8 cellular contexts compared by ENCODE assay signal in genomic region chr17:19062009-19062717, GRCh38. TPM values are rescaled to one million over a fixed set of nuclear protein-coding genes. Genes with fewer than 3 reads are reported as not detected.
DNase-seq lines count a peak whose midpoint lies in the region; ATAC-seq, FAIRE-seq and TF ChIP-seq lines count a peak whose summit lies in the region.
"Not testable (repeated sequence)": the region's sequence is repeated elsewhere in the genome, so short reads cannot be mapped to it uniquely, and the experiment has no call there.

No MANE protein-coding gene starts in this region.

- POLR2A ChIA-PET in CD4-positive, alpha-beta memory T cell (lab: Charles Lee; ENCODE audit: partially characterized antibody); activated CD8-positive, alpha-beta T cell treated with anti-CD3 and anti-CD28 coated beads for 36 hours (lab: Charles Lee): not testable (repeated sequence)

- DNase-seq in CD4-positive, alpha-beta memory T cell, result peak in 4 of 5 donors; percentile 68 to 81 (median 79)
- DNase-seq in activated CD8-positive, alpha-beta T cell treated with anti-CD3 and anti-CD28 coated beads for 36 hours, result peak; percentile 77
- DNase-seq in brain microvascular endothelial cell (peak; percentile 86), kidney (peak; percentile 12), sigmoid colon (peak; percentile 91)

- in situ Hi-C loops in brain microvascular endothelial cell (cut with HindIII; ENCODE audit: low pct_ligation_motif_present, low sequenced_read_pairs), result not testable (repeated sequence)

- intact Hi-C loops in CD4-positive, alpha-beta memory T cell (cut with micrococcal nuclease); activated CD8-positive, alpha-beta T cell treated with anti-CD3 and anti-CD28 coated beads for 36 hours (cut with micrococcal nuclease); kidney (cut with DNase I); sigmoid colon (cut with DNase I): not testable (repeated sequence)

- not testable (repeated sequence) for H3K9me3 ChIP-seq in CD4-positive, alpha-beta memory T cell (ENCODE audit: control insufficient read depth in 1 of 2, low read length in 2 of 2); kidney (ENCODE audit: control insufficient read depth in 1 of 2, low read length in 2 of 2); sigmoid colon

- TF ChIP-seq POLR2A in sigmoid colon (IDR thresholded peaks at IDR 0.05), result not testable (repeated sequence)

- not testable (repeated sequence) for H3K4me3 ChIP-seq in CD4-positive, alpha-beta memory T cell (ENCODE audit: low read length in 2 of 2); brain microvascular endothelial cell (ENCODE audit: low read depth, low read length); kidney (ENCODE audit: low read length in 2 of 2); sigmoid colon

- H3K4me1 ChIP-seq in CD4-positive, alpha-beta memory T cell (ENCODE audit: insufficient read depth, low read length); kidney (ENCODE audit: control insufficient read depth in 1 of 2, insufficient read depth in 1 of 2, low read depth in 1 of 2, low read length in 2 of 2); sigmoid colon: not testable (repeated sequence)

- TF ChIP-seq CTCF in activated CD8-positive, alpha-beta T cell treated with anti-CD3 and anti-CD28 coated beads for 36 hours (IDR thresholded peaks at IDR 0.05); brain microvascular endothelial cell (IDR thresholded peaks at IDR 0.05; ENCODE audit: low read depth, low read length, missing control alignments); kidney (IDR thresholded peaks at IDR 0.05; ENCODE audit: borderline replicate concordance, extremely low read depth, insufficient read depth); sigmoid colon (IDR thresholded peaks at IDR 0.05): not testable (repeated sequence)

- H3K9ac ChIP-seq in kidney (ENCODE audit: low read length in 2 of 2), result not testable (repeated sequence)

- not testable (repeated sequence) for H3K27me3 ChIP-seq in CD4-positive, alpha-beta memory T cell (ENCODE audit: insufficient read depth, low read length); brain microvascular endothelial cell (replicated peaks); sigmoid colon

- WGBS in sigmoid colon, 2 donors, result 0 to 1% methylated on average over 24 to 25 of the region's 51 CpGs

- not testable (repeated sequence) for H3K4me1 Mint-ChIP-seq in CD4-positive, alpha-beta memory T cell; activated CD8-positive, alpha-beta T cell treated with anti-CD3 and anti-CD28 coated beads for 36 hours (ENCODE audit: low read depth)

- ATAC-seq in GM19372 (IDR thresholded peaks at IDR 0.05; ENCODE audit: low read depth, unreplicated experiment), result peak; percentile 16
- ATAC-seq in HG02588 (IDR thresholded peaks at IDR 0.05; ENCODE audit: unreplicated experiment), result peak; percentile 43
- ATAC-seq in HG03460 (IDR thresholded peaks at IDR 0.05; ENCODE audit: unreplicated experiment), result peak; percentile 47
- ATAC-seq in activated CD8-positive, alpha-beta T cell treated with anti-CD3 and anti-CD28 coated beads for 36 hours, result peak; percentile 55

- not testable (repeated sequence) for H3K9me3 Mint-ChIP-seq in CD4-positive, alpha-beta memory T cell; activated CD8-positive, alpha-beta T cell treated with anti-CD3 and anti-CD28 coated beads for 36 hours

- H3K36me3 ChIP-seq in CD4-positive, alpha-beta memory T cell (ENCODE audit: insufficient read depth, low read length); brain microvascular endothelial cell (replicated peaks); kidney (ENCODE audit: control insufficient read depth in 1 of 2, insufficient read depth in 2 of 2, low read length in 2 of 2); sigmoid colon: not testable (repeated sequence)

- H3K36me3 Mint-ChIP-seq in CD4-positive, alpha-beta memory T cell; activated CD8-positive, alpha-beta T cell treated with anti-CD3 and anti-CD28 coated beads for 36 hours (ENCODE audit: low read depth): not testable (repeated sequence)

- not testable (repeated sequence) for FAIRE-seq in kidney (lab: Jason Lieb, UNC)

- H3K27me3 Mint-ChIP-seq in CD4-positive, alpha-beta memory T cell; activated CD8-positive, alpha-beta T cell treated with anti-CD3 and anti-CD28 coated beads for 36 hours: not testable (repeated sequence)

- H3K27ac Mint-ChIP-seq in CD4-positive, alpha-beta memory T cell, result peak overlapping the region in 2 of 7 donors; percentile 64 to 87
- not testable (repeated sequence) for H3K27ac Mint-ChIP-seq in activated CD8-positive, alpha-beta T cell treated with anti-CD3 and anti-CD28 coated beads for 36 hours

- TF ChIP-seq EP300 in sigmoid colon (IDR thresholded peaks at IDR 0.05), result not testable (repeated sequence)

- CTCF ChIA-PET in CD4-positive, alpha-beta memory T cell (lab: Charles Lee; ENCODE audit: partially characterized antibody); activated CD8-positive, alpha-beta T cell treated with anti-CD3 and anti-CD28 coated beads for 36 hours (lab: Charles Lee): not testable (repeated sequence)

- peak overlapping the region in 3 of 8 donors; percentile 52 to 80 (median 76) for H3K4me3 Mint-ChIP-seq in CD4-positive, alpha-beta memory T cell
- H3K4me3 Mint-ChIP-seq in activated CD8-positive, alpha-beta T cell treated with anti-CD3 and anti-CD28 coated beads for 36 hours, result not testable (repeated sequence)

- H3K27ac ChIP-seq in CD4-positive, alpha-beta memory T cell (ENCODE audit: low read depth, low read length); brain microvascular endothelial cell; kidney (ENCODE audit: low read depth in 2 of 2, low read length in 2 of 2): not testable (repeated sequence)
- peak overlapping the region in 3 of 4 donors; percentile 50 to 65 (median 56) for H3K27ac ChIP-seq in sigmoid colon

RNA-seq across cellular contexts. Expression of gene GRAP, which starts 15.4 kb away (rescaled TPM):
- 10 to 100 TPM; 63.1 to 75.8 TPM for total RNA-seq in CD4-positive, alpha-beta memory T cell
- polyA plus RNA-seq in CD4-positive, alpha-beta memory T cell, result 10 to 100 TPM; 61.6 to 70.1 TPM
- 10 to 100 TPM; 11.9 to 12.2 TPM for total RNA-seq in activated CD8-positive, alpha-beta T cell treated with anti-CD3 and anti-CD28 coated beads for 36 hours
- 8.4 TPM for total RNA-seq in kidney
- polyA plus RNA-seq in kidney (ENCODE audit: insufficient read depth, low read depth, low replicate concordance), result 7.0 TPM
- total RNA-seq in sigmoid colon, result 1 to 10 TPM; 2.8 to 9.6 (median 3.2) TPM
- polyA plus RNA-seq in sigmoid colon, result 10 to 100 TPM in 1 of 3 donors, 1 to 10 TPM in 2; 1.2 to 18.2 (median 9.6) TPM

RNA-seq across cellular contexts. Expression of gene FAM83G, which starts 57.6 kb away (rescaled TPM):
- total RNA-seq in CD4-positive, alpha-beta memory T cell, result 10 to 100 TPM; 13.8 to 15.1 TPM
- polyA plus RNA-seq in CD4-positive, alpha-beta memory T cell, result 1 to 10 TPM; 1.6 to 6.9 TPM
- total RNA-seq in activated CD8-positive, alpha-beta T cell treated with anti-CD3 and anti-CD28 coated beads for 36 hours, result 10 to 100 TPM; 11.9 to 12.1 TPM
- total RNA-seq in kidney (8.0 TPM), sigmoid colon (1 to 10 TPM; 2.3 to 2.9 (median 2.6) TPM)
- polyA plus RNA-seq in kidney (ENCODE audit: insufficient read depth, low read depth, low replicate concordance) (4.9 TPM), sigmoid colon (10 to 100 TPM; 10.2 to 23.8 (median 22.0) TPM)

Comparison
In these comparisons a context has a peak if more than half of its experiments do, and no peak if none do; other contexts are left out.
1. DNase-seq: peak in every context shown above with its lines; median percentile 91 in sigmoid colon; 86 in brain microvascular endothelial cell; 79 in CD4-positive, alpha-beta memory T cell; 77 in activated CD8-positive, alpha-beta T cell treated with anti-CD3 and anti-CD28 coated beads for 36 hours; 12 in kidney.